ENCODE assay signal across 8 cellular contexts in genomic region chr20:59159091-59159821, GRCh38. TPM values are rescaled to one million over a fixed set of nuclear protein-coding genes. Genes with fewer than 3 reads are reported as not detected.
DNase-seq lines count a peak whose midpoint lies in the region; ATAC-seq and TF ChIP-seq lines count a peak whose summit lies in the region.

No MANE protein-coding gene starts in this region.

- H3K36me3 Mint-ChIP-seq in endothelial cell (ENCODE audit: low read depth, unreplicated experiment), result no peaks in the 10 kb centered on the region
- peaks cover 2 to 5% of the 10 kb centered on the region in 2 donors for H3K36me3 Mint-ChIP-seq in stimulated activated naive B cell treated with anti-CD40 and anti-IgM and Interleukin-4, amounts not matched to agents 10 μg/mL and 1 μg/mL and 100 μg/mL, for 72 hours

- peak; percentile 63 for DNase-seq in NK-92 (lab: John Stamatoyannopoulos, UW; ENCODE audit: unreplicated experiment)
- peak; percentile 29 to 48 for DNase-seq in activated CD8-positive, alpha-beta memory T cell treated with anti-CD3 and anti-CD28 coated beads for 4 hours (ENCODE audit: low read depth in 2 of 2)
- no peak for DNase-seq in endothelial cell (ENCODE audit: low spot score)
- DNase-seq in stimulated activated naive B cell treated with anti-CD40 and anti-IgM and Interleukin-4, amounts not matched to agents 10 μg/mL and 1 μg/mL and 100 μg/mL, for 72 hours, result peak; percentile 53
- DNase-seq in GM19240 (ENCODE audit: insufficient read length, low spot score), result no peak
- DNase-seq in HK-2 (ENCODE audit: unreplicated experiment), result no peak
- DNase-seq in occipital lobe (lab: John Stamatoyannopoulos, UW), result no peak

- H3K27me3 Mint-ChIP-seq in endothelial cell (ENCODE audit: unreplicated experiment), result peaks cover 7% of the 10 kb centered on the region
- no peaks in the 10 kb centered on the region for H3K27me3 Mint-ChIP-seq in stimulated activated naive B cell treated with anti-CD40 and anti-IgM and Interleukin-4, amounts not matched to agents 10 μg/mL and 1 μg/mL and 100 μg/mL, for 72 hours

- H3K27ac Mint-ChIP-seq in endothelial cell (ENCODE audit: unreplicated experiment), result no peak overlapping the region
- H3K27ac Mint-ChIP-seq in stimulated activated naive B cell treated with anti-CD40 and anti-IgM and Interleukin-4, amounts not matched to agents 10 μg/mL and 1 μg/mL and 100 μg/mL, for 72 hours, result peak overlapping the region; percentile 91

- TF ChIP-seq CTCF in endothelial cell (IDR thresholded peaks at IDR 0.05; ENCODE audit: unreplicated experiment), result no peak

- ATAC-seq in stimulated activated naive B cell treated with anti-CD40 and anti-IgM and Interleukin-4, amounts not matched to agents 10 μg/mL and 1 μg/mL and 100 μg/mL, for 72 hours (replicated peaks), result peak; percentile 77 to 78
- no peak for ATAC-seq in HG03378 (IDR thresholded peaks at IDR 0.05; ENCODE audit: unreplicated experiment)

- no peaks in the 10 kb centered on the region for H3K9me3 Mint-ChIP-seq in endothelial cell (ENCODE audit: unreplicated experiment)
- H3K9me3 Mint-ChIP-seq in stimulated activated naive B cell treated with anti-CD40 and anti-IgM and Interleukin-4, amounts not matched to agents 10 μg/mL and 1 μg/mL and 100 μg/mL, for 72 hours, result no peaks in the 10 kb centered on the region

- peaks cover 38% of the 10 kb centered on the region for H3K4me1 Mint-ChIP-seq in endothelial cell (ENCODE audit: unreplicated experiment)
- H3K4me1 Mint-ChIP-seq in stimulated activated naive B cell treated with anti-CD40 and anti-IgM and Interleukin-4, amounts not matched to agents 10 μg/mL and 1 μg/mL and 100 μg/mL, for 72 hours, result peaks cover 38 to 52% of the 10 kb centered on the region in 2 donors

- peak overlapping the region; percentile 48 for H3K4me3 Mint-ChIP-seq in endothelial cell (ENCODE audit: unreplicated experiment)
- H3K4me3 Mint-ChIP-seq in stimulated activated naive B cell treated with anti-CD40 and anti-IgM and Interleukin-4, amounts not matched to agents 10 μg/mL and 1 μg/mL and 100 μg/mL, for 72 hours, result peak overlapping the region; percentile 74 to 81

RNA-seq across cellular contexts. Expression of gene ZNF831, which starts 4.4 kb away (rescaled TPM):
- total RNA-seq in endothelial cell (ENCODE audit: unreplicated experiment), result 0.56 TPM
- under 0.01 TPM for total RNA-seq in occipital lobe

Comparison
In these comparisons a context has a peak if more than half of its experiments do, and no peak if none do; other contexts are left out.
1. DNase-seq: peak in NK-92 (single experiment), activated CD8-positive, alpha-beta memory T cell treated with anti-CD3 and anti-CD28 coated beads for 4 hours (2 of 2) and stimulated activated naive B cell treated with anti-CD40 and anti-IgM and Interleukin-4, amounts not matched to agents 10 μg/mL and 1 μg/mL and 100 μg/mL, for 72 hours (single experiment); none in endothelial cell (single experiment), GM19240 (single experiment), HK-2 (single experiment) and occipital lobe (single experiment).